22 cellular contexts compared by ENCODE assay signal in genomic region chr5:61582421-61582820, GRCh38.
DNase-seq lines count a peak whose midpoint lies in the region; ATAC-seq, FAIRE-seq and TF ChIP-seq lines count a peak whose summit lies in the region.
"Had no signal": no experiment of that assay in that cellular context is flagged by ENCODE, and none has a peak within 500 bp of the region (broad histone marks: within the 10 kb centered on the region; RNA-seq: fewer than 3 reads in every experiment).

No MANE protein-coding gene starts in this region.

- H3K27ac ChIP-seq in A673 (ENCODE audit: low read depth, low read length, poor library complexity, severe bottlenecking) = no peak overlapping the region
- H3K27ac ChIP-seq in endothelial cell of umbilical vein (ENCODE audit: insufficient read depth, low read depth, low read length) = no peak overlapping the region
- H3K27ac ChIP-seq: KMS-11 had no signal

- CTCF ChIA-PET in A673 (lab: Charles Lee) (no interaction called here), endothelial cell of umbilical vein (lab: Charles Lee) (interaction anchor here (0.9 kb wide), 1 partner anchor 23 kb away, joined by 3 read pairs; no protein-coding TSS in a partner anchor), WTC11 (lab: Charles Lee) (interaction anchor here (1.2 kb wide), 1 partner anchor 76 kb away, joined by 4 read pairs; no protein-coding TSS in a partner anchor)

- FAIRE-seq in endothelial cell of umbilical vein (lab: Jason Lieb, UNC) = no peak

- no peak overlapping the region for H3K4me3 Mint-ChIP-seq in mesothelial cell of epicardium
- no peak overlapping the region for H3K4me3 Mint-ChIP-seq in WTC11
- H3K4me3 Mint-ChIP-seq: B cell, CD14-positive monocyte, GM23338 had no signal

- H3K4me1 ChIP-seq in A673 (ENCODE audit: insufficient read depth, low read length, poor library complexity, severe bottlenecking) = peaks cover 9% of the 10 kb centered on the region
- peaks cover 8% of the 10 kb centered on the region for H3K4me1 ChIP-seq in endothelial cell of umbilical vein (ENCODE audit: control insufficient read depth, extremely low read depth, insufficient read depth, low read length)

- H3K4me2 ChIP-seq in endothelial cell of umbilical vein (ENCODE audit: insufficient read depth, low read length) = peak overlapping the region; percentile 57
- H3K4me2 ChIP-seq: GM23338, KMS-11 had no signal

- H3K9me3 Mint-ChIP-seq in mesothelial cell of epicardium (peaks cover 5% of the 10 kb centered on the region), WTC11 (peaks cover 5% of the 10 kb centered on the region)

- H3K36me3 ChIP-seq in A673 (ENCODE audit: insufficient read depth, low read length, poor library complexity, severe bottlenecking) (no peaks in the 10 kb centered on the region), endothelial cell of umbilical vein (ENCODE audit: control insufficient read depth in 2 of 2, extremely low read depth in 1 of 2, insufficient read depth in 2 of 2, low read length in 2 of 2) (no peaks in the 10 kb centered on the region)

- H3K27ac Mint-ChIP-seq in mesothelial cell of epicardium = peak overlapping the region; percentile 89
- no peak overlapping the region for H3K27ac Mint-ChIP-seq in WTC11
- H3K27ac Mint-ChIP-seq: B cell, CD14-positive monocyte, GM23338 had no signal

- H3K79me2 ChIP-seq in endothelial cell of umbilical vein (ENCODE audit: control insufficient read depth, insufficient read depth, low read length) = no peaks in the 10 kb centered on the region

- BruUV-seq in A673 (replicated peaks; lab: Mats Ljungman, UMichigan) = no TSS peak
- BruUV-seq in endothelial cell of umbilical vein (replicated peaks; lab: Mats Ljungman, UMichigan) = no TSS peak

- H3K36me3 Mint-ChIP-seq in mesothelial cell of epicardium = no peaks in the 10 kb centered on the region
- no peaks in the 10 kb centered on the region for H3K36me3 Mint-ChIP-seq in WTC11
- H3K36me3 Mint-ChIP-seq: CD14-positive monocyte had no signal

- intact Hi-C loops in A673 (cut with micrococcal nuclease; ENCODE audit: unreplicated experiment) (no loop called here), endothelial cell of umbilical vein (cut with micrococcal nuclease) (no loop called here)

- H3K4me1 Mint-ChIP-seq in mesothelial cell of epicardium = peaks cover 8% of the 10 kb centered on the region
- H3K4me1 Mint-ChIP-seq in WTC11 = no peaks in the 10 kb centered on the region
- H3K4me1 Mint-ChIP-seq: B cell, CD14-positive monocyte, GM23338 had no signal

- H3K9me3 ChIP-seq in A673 (ENCODE audit: low read depth, low read length, poor library complexity, severe bottlenecking) = no peaks in the 10 kb centered on the region
- no peaks in the 10 kb centered on the region for H3K9me3 ChIP-seq in endothelial cell of umbilical vein (replicated peaks; ENCODE audit: control insufficient read depth, insufficient read depth, low read length)

- no peaks in the 10 kb centered on the region for H4K20me1 ChIP-seq in endothelial cell of umbilical vein (replicated peaks; ENCODE audit: control insufficient read depth, extremely low read depth, insufficient read depth, low read length)

- no peaks in the 10 kb centered on the region for H3K9me1 ChIP-seq in endothelial cell of umbilical vein (replicated peaks; ENCODE audit: control insufficient read depth, extremely low read depth, insufficient read depth, low read length)

- no peak overlapping the region for H3K9ac ChIP-seq in endothelial cell of umbilical vein (replicated peaks; ENCODE audit: extremely low read depth, insufficient read depth, low read length)
- H3K9ac ChIP-seq: KMS-11 had no signal

- DNase-seq in A673 (ENCODE audit: low spot score) (peak; percentile 36), amniotic epithelial cell (ENCODE audit: low read depth) (peak; percentile 13), endothelial cell of umbilical vein (ENCODE audit: low read depth, low spot score) (peak; percentile 63), mesothelial cell of epicardium (ENCODE audit: low spot score in 2 of 2, unreplicated experiment in 2 of 2) (no peak), WTC11 (ENCODE audit: low spot score) (no peak), COLO829 (ENCODE audit: low spot score) (no peak)
- DNase-seq in activated effector memory CD4-positive, alpha-beta T cell treated with anti-CD3 and anti-CD28 coated beads, Interleukin-2, amount 50 U/mL, for 16 hours = no peak
- no peak for DNase-seq in stimulated activated CD4-positive, alpha-beta T cell treated with anti-CD3 and anti-CD28 coated beads, Interleukin-4, amount 100 ng/mL, for 4 hours
- DNase-seq: EL, GF-D8, HCEC 1CT, IMR-90, MV-4-11, NCI-H1694 treated with DMSO at 0.1 percent for 48 hours, NCI-H446 treated with DMSO at 0.1 percent for 48 hours, NCI-H526 treated with DMSO at 0.1 percent for 48 hours, PC-3, Right ventricle myocardium superior had no signal

- POLR2A ChIA-PET in A673 (lab: Charles Lee; ENCODE audit: low non-redundant PET) = no interaction called here
- POLR2A ChIA-PET in endothelial cell of umbilical vein (lab: Charles Lee) = no interaction called here
- POLR2A ChIA-PET in WTC11 (lab: Charles Lee) = no interaction called here

- dilution Hi-C loops in endothelial cell of umbilical vein (cut with MboI; ENCODE audit: extremely low pct_ligation_motif_present, low sequenced_read_pairs) = no loop called here

- no peaks in the 10 kb centered on the region for H3K27me3 ChIP-seq in A673 (replicated peaks; ENCODE audit: insufficient read depth, low read depth, low read length, poor library complexity)
- H3K27me3 ChIP-seq in endothelial cell of umbilical vein (ENCODE audit: control insufficient read depth in 2 of 2, insufficient read depth in 2 of 2, low read length in 2 of 2) = peaks cover 18 to 30% of the 10 kb centered on the region in 2 experiments

- TF ChIP-seq CTCF in A673 (conservative IDR thresholded peaks at IDR 0.05; ENCODE audit: low read depth, low read length) = no peak
- TF ChIP-seq CTCF in endothelial cell of umbilical vein (IDR thresholded peaks at IDR 0.05; ENCODE audit: extremely low read depth in 1 of 2, insufficient read depth in 1 of 2, low read depth in 1 of 2, low read length in 2 of 2) = no peak
- no peak for TF ChIP-seq CTCF in mesothelial cell of epicardium (IDR thresholded peaks at IDR 0.05; ENCODE audit: unreplicated experiment)
- TF ChIP-seq CTCF in WTC11 (IDR thresholded peaks at IDR 0.05) = no peak

- TF ChIP-seq POLR2A in endothelial cell of umbilical vein (IDR thresholded peaks at IDR 0.05; ENCODE audit: low read depth, low read length) = no peak

- H2AFZ ChIP-seq in endothelial cell of umbilical vein (ENCODE audit: low read depth, low read length) = no peak overlapping the region
- H2AFZ ChIP-seq: GM23338 had no signal

- H3K27me3 Mint-ChIP-seq in mesothelial cell of epicardium (ENCODE audit: low read depth) = no peaks in the 10 kb centered on the region
- H3K27me3 Mint-ChIP-seq in WTC11 (ENCODE audit: low read depth) = no peaks in the 10 kb centered on the region; the same call in 1 of the 2 replicates

- no peak for ATAC-seq in WTC11
- ATAC-seq: GM23338, PC-3 had no signal

- H3K4me3 ChIP-seq in A673 (ENCODE audit: low read depth, low read length, poor library complexity, severe bottlenecking) (no peak overlapping the region), endothelial cell of umbilical vein (replicated peaks in 1 of 3; ENCODE audit: insufficient read depth in 1 of 3, low read depth in 1 of 3, low read length in 3 of 3) (no peak overlapping the region)
- H3K4me3 ChIP-seq: GM23338 had no signal

TF ChIP-seq in endothelial cell of umbilical vein, 7 proteins besides CTCF, POLR2A, EP300 and RAD21:
- no peak for TF ChIP-seq POLR2AphosphoS5 (IDR thresholded peaks at IDR 0.05; ENCODE audit: insufficient read depth, low read depth, low read length)
- no peak for TF ChIP-seq GATA2 (IDR thresholded peaks at IDR 0.05; ENCODE audit: insufficient read depth, insufficient read length, low read depth, low read length)
- no peak for TF ChIP-seq MYC (IDR thresholded peaks at IDR 0.05; ENCODE audit: low read depth, low read length)
- no peak for TF ChIP-seq FOS (IDR thresholded peaks at IDR 0.05; ENCODE audit: borderline replicate concordance, insufficient read depth, low read length)

TF ChIP-seq in WTC11, 78 proteins besides CTCF, POLR2A, EP300 and RAD21 (continues in another document):
- TF ChIP-seq ZBTB21 (CRISPR knock-in tag; IDR thresholded peaks at IDR 0.05; ENCODE audit: borderline replicate concordance) (no peak), ATF6 (CRISPR knock-in tag; IDR thresholded peaks at IDR 0.05) (no peak), CREM (CRISPR knock-in tag; IDR thresholded peaks at IDR 0.05) (no peak), PRRX2 (CRISPR knock-in tag; IDR thresholded peaks at IDR 0.05) (no peak), HMGXB4 (CRISPR knock-in tag; IDR thresholded peaks at IDR 0.05) (no peak)

Comparison
In these comparisons a context has a peak if more than half of its experiments do, and no peak if none do; other contexts are left out.
1. DNase-seq: peak in A673 (single experiment), amniotic epithelial cell (single experiment) and endothelial cell of umbilical vein (single experiment); none in mesothelial cell of epicardium (0 of 2), activated effector memory CD4-positive, alpha-beta T cell treated with anti-CD3 and anti-CD28 coated beads, Interleukin-2, amount 50 U/mL, for 16 hours (single experiment), stimulated activated CD4-positive, alpha-beta T cell treated with anti-CD3 and anti-CD28 coated beads, Interleukin-4, amount 100 ng/mL, for 4 hours (0 of 2), WTC11 (single experiment) and COLO829 (single experiment).